ENCODE assay signal across 10 cellular contexts in the genomic region with DNA sequence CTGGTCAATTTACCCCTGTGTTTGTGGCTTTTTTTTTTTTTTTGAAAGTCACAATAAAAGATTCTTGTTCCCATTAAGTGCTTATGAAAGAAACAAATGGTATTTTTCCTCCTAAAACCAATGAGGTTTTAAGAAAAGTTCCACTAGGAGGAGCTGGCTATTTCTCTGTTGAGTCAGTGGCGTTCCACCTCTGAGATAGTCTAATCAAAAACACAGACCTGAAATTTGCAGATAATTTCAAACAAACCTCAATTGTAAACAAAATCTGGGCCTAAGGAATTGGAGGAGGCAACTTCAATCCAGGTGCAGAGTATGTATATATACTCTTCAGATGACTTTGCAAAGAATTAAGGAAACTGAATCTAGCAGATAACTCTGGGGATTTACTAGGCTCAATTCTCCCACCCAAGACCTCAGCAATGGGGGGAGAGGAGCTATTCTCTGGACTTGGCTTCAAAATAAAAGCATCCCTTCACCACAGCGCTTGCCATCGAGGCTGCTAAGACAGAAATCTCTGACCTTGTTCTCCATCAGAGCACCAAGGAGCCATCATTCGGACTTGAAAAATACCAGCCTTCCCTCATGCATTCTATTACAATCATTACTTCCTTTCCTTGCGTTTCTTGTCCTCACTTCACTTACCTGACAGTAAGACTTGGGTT. TPM values are rescaled to one million over a fixed set of nuclear protein-coding genes. Genes with fewer than 3 reads are reported as not detected.
DNase-seq lines count a peak whose midpoint lies in the region; ATAC-seq and TF ChIP-seq lines count a peak whose summit lies in the region.
"Had no signal": no experiment of that assay in that cellular context is flagged by ENCODE, and none has a peak within 500 bp of the region (broad histone marks: within the 10 kb centered on the region; RNA-seq: fewer than 3 reads in every experiment).

No MANE protein-coding gene starts in this region.

- no peak overlapping the region for H3K4me3 ChIP-seq in BLaER1 treated with 17β-estradiol and CSF1 and Interleukin-3, amounts not matched to agents 10 nM and 100 nM
- H3K4me3 ChIP-seq in brain microvascular endothelial cell (ENCODE audit: low read depth, low read length): no peak overlapping the region
- H3K4me3 ChIP-seq: SJCRH30 had no signal

- H3K9me3 ChIP-seq in BLaER1 treated with 17β-estradiol and CSF1 and Interleukin-3, amounts not matched to agents 10 nM and 100 nM (replicated peaks in 1 of 11): peaks cover 0 to 3% (median 0%) of the 10 kb centered on the region in 11 experiments; a peak in 3 of 22 replicates

- TF ChIP-seq CTCF in brain microvascular endothelial cell (IDR thresholded peaks at IDR 0.05; ENCODE audit: low read depth, low read length, missing control alignments): peak; percentile 59

- no peaks in the 10 kb centered on the region for H3K27me3 ChIP-seq in BLaER1 treated with 17β-estradiol and CSF1 and Interleukin-3, amounts not matched to agents 10 nM and 100 nM
- H3K27me3 ChIP-seq in brain microvascular endothelial cell (replicated peaks): no peaks in the 10 kb centered on the region
- H3K27me3 ChIP-seq: SJCRH30 had no signal

- DNase-seq in LHCN-M2 (ENCODE audit: low read depth): peak; percentile 43
- peak; percentile 4 for DNase-seq in brain microvascular endothelial cell
- peak; percentile 21 for DNase-seq in medulla oblongata (ENCODE audit: extremely low spot score)
- DNase-seq in posterior vena cava (ENCODE audit: low spot score): no peak
- no peak for DNase-seq in GM19238 (ENCODE audit: insufficient read length, low spot score)
- DNase-seq: stimulated activated CD4-positive, alpha-beta T cell treated with anti-CD3 and anti-CD28 coated beads, Interleukin-1b, Interleukin-23, amount 100 ng/mL, for 48 hours had no signal

- intact Hi-C loops in posterior vena cava (cut with DNase I): no loop called here

- H3K27ac ChIP-seq in BLaER1 treated with 17β-estradiol and CSF1 and Interleukin-3, amounts not matched to agents 10 nM and 100 nM: no peak overlapping the region
- no peak overlapping the region for H3K27ac ChIP-seq in brain microvascular endothelial cell
- H3K27ac ChIP-seq: SJCRH30 had no signal

- H4K20me1 ChIP-seq in BLaER1 treated with 17β-estradiol and CSF1 and Interleukin-3, amounts not matched to agents 10 nM and 100 nM: no peaks in the 10 kb centered on the region; a peak in 2 of 22 replicates

- ATAC-seq in HG03457 (IDR thresholded peaks at IDR 0.05; ENCODE audit: unreplicated experiment): no peak
- ATAC-seq in HG03175 (IDR thresholded peaks at IDR 0.05; ENCODE audit: unreplicated experiment): no peak

- no peak overlapping the region for H3K9ac ChIP-seq in BLaER1 treated with 17β-estradiol and CSF1 and Interleukin-3, amounts not matched to agents 10 nM and 100 nM

- peaks cover 9 to 46% (median 34%) of the 10 kb centered on the region in 10 experiments; a peak in 19 of 20 replicates for H3K4me1 ChIP-seq in BLaER1 treated with 17β-estradiol and CSF1 and Interleukin-3, amounts not matched to agents 10 nM and 100 nM
- H3K4me1 ChIP-seq: SJCRH30 had no signal

- peak overlapping the region in 7 of 11 experiments; percentile 24 to 86 (median 73); a peak in 11 of 22 replicates for H3K4me2 ChIP-seq in BLaER1 treated with 17β-estradiol and CSF1 and Interleukin-3, amounts not matched to agents 10 nM and 100 nM

- in situ Hi-C loops in brain microvascular endothelial cell (cut with HindIII; ENCODE audit: low pct_ligation_motif_present, low sequenced_read_pairs): no loop called here

- no peaks in the 10 kb centered on the region for H3K36me3 ChIP-seq in BLaER1 treated with 17β-estradiol and CSF1 and Interleukin-3, amounts not matched to agents 10 nM and 100 nM
- no peaks in the 10 kb centered on the region for H3K36me3 ChIP-seq in brain microvascular endothelial cell (replicated peaks)
- H3K36me3 ChIP-seq: SJCRH30 had no signal

RNA-seq across cellular contexts. Expression of a gene that starts 52.4 kb away (rescaled TPM):
- total RNA-seq in LHCN-M2 (2014; rRNA removed) (5.2 and 13.4 TPM in 2 replicates), posterior vena cava (1 to 10 TPM; 4.4 to 7.3 TPM)
- 5.8 TPM for polyA plus RNA-seq in LHCN-M2 (2012)

Comparison
In these comparisons a context has a peak if more than half of its experiments do, and no peak if none do; other contexts are left out.
1. DNase-seq: peak in LHCN-M2 (single experiment), brain microvascular endothelial cell (single experiment) and medulla oblongata (single experiment); none in posterior vena cava (single experiment) and GM19238 (single experiment).